Comparison of ENCODE assay signal across 8 cellular contexts in genomic region chr12:118120579-118121363, GRCh38. TPM values are rescaled to one million over a fixed set of nuclear protein-coding genes. Genes with fewer than 3 reads are reported as not detected.
DNase-seq lines count a peak whose midpoint lies in the region; ATAC-seq and TF ChIP-seq lines count a peak whose summit lies in the region.

No MANE protein-coding gene starts in this region.

- no peak for TF ChIP-seq POLR2A in sigmoid colon (IDR thresholded peaks at IDR 0.05)

- H3K9me3 Mint-ChIP-seq in CD8-positive, alpha-beta T cell = no peaks in the 10 kb centered on the region
- H3K9me3 Mint-ChIP-seq in T-helper 2 cell treated with Interferon-gamma antibody and Interleukin-4, amounts not matched to agents 5 μg/mL and 100 μg/mL, for 36 hours = no peaks in the 10 kb centered on the region

- no peaks in the 10 kb centered on the region for H3K36me3 ChIP-seq in CD8-positive, alpha-beta T cell (ENCODE audit: insufficient read depth, low read length)
- H3K36me3 ChIP-seq in sigmoid colon = no peaks in the 10 kb centered on the region

- peak; percentile 75 for TF ChIP-seq CTCF in CD8-positive, alpha-beta T cell (IDR thresholded peaks at IDR 0.05)
- TF ChIP-seq CTCF in astrocyte of the cerebellum (IDR thresholded peaks at IDR 0.05; ENCODE audit: low read depth, low read length, missing control alignments) = peak; percentile 54
- TF ChIP-seq CTCF in sigmoid colon (IDR thresholded peaks at IDR 0.05) = peak in 2 of 4 experiments; percentile 15 to 70

- H3K36me3 Mint-ChIP-seq in CD8-positive, alpha-beta T cell = peaks cover 1% of the 10 kb centered on the region
- H3K36me3 Mint-ChIP-seq in T-helper 2 cell treated with Interferon-gamma antibody and Interleukin-4, amounts not matched to agents 5 μg/mL and 100 μg/mL, for 36 hours (ENCODE audit: low read depth) = no peaks in the 10 kb centered on the region

- H3K27ac ChIP-seq in CD8-positive, alpha-beta T cell (ENCODE audit: low read depth, low read length) = no peak overlapping the region
- peak overlapping the region in 2 of 4 donors; percentile 19 to 38 for H3K27ac ChIP-seq in sigmoid colon

- no peak for TF ChIP-seq EP300 in sigmoid colon (IDR thresholded peaks at IDR 0.05)

- no peaks in the 10 kb centered on the region for H3K27me3 Mint-ChIP-seq in CD8-positive, alpha-beta T cell (ENCODE audit: low read depth)
- no peaks in the 10 kb centered on the region for H3K27me3 Mint-ChIP-seq in T-helper 2 cell treated with Interferon-gamma antibody and Interleukin-4, amounts not matched to agents 5 μg/mL and 100 μg/mL, for 36 hours (ENCODE audit: low read depth)

- H3K4me3 ChIP-seq in CD8-positive, alpha-beta T cell (ENCODE audit: low read depth, low read length) = no peak overlapping the region
- H3K4me3 ChIP-seq in astrocyte of the cerebellum (ENCODE audit: low read depth, low read length) (no peak overlapping the region), sigmoid colon (no peak overlapping the region)

- H3K9me3 ChIP-seq in CD8-positive, alpha-beta T cell (ENCODE audit: low read length) = no peaks in the 10 kb centered on the region
- no peaks in the 10 kb centered on the region for H3K9me3 ChIP-seq in sigmoid colon

- POLR2A ChIA-PET in CD8-positive, alpha-beta T cell (lab: Charles Lee) = interaction anchor here (1.1 to 2.1 kb wide), 3 partner anchors 15 to 256 kb away, joined by 3 to 6 read pairs (median 4); partner anchors contain the start of genes PEBP1 and SUDS3

- CTCF ChIA-PET in CD8-positive, alpha-beta T cell (lab: Charles Lee) = interaction anchor here (0.5 to 3.5 kb wide), 16 partner anchors 11 to 256 kb away, joined by 3 to 39 read pairs (median 3); partner anchors contain the start of genes PEBP1, SUDS3 and TAOK3

- intact Hi-C loops in CD8-positive, alpha-beta T cell (cut with DNase I, micrococcal nuclease) = loop anchor here (1.0 to 5.0 kb wide), 7 partner anchors 16 to 1427 kb away; partner anchors contain the start of genes PEBP1 (in 2 of the 2), SUDS3 (in 2 of the 2), RFC5 (in 1 of the 2) and WSB2 (in 1 of the 2)
- intact Hi-C loops in sigmoid colon (cut with DNase I) = loop anchor here (5.0 kb wide), 3 partner anchors 58 to 257 kb away; partner anchors contain the start of genes SUDS3 and WSB2

- peak overlapping the region; percentile 0 for H3K4me3 Mint-ChIP-seq in CD8-positive, alpha-beta T cell
- H3K4me3 Mint-ChIP-seq in T-helper 2 cell treated with Interferon-gamma antibody and Interleukin-4, amounts not matched to agents 5 μg/mL and 100 μg/mL, for 36 hours = no peak overlapping the region

- no peaks in the 10 kb centered on the region for H3K27me3 ChIP-seq in CD8-positive, alpha-beta T cell (ENCODE audit: insufficient read depth, low read length)
- H3K27me3 ChIP-seq in sigmoid colon = no peaks in the 10 kb centered on the region

- H3K4me1 Mint-ChIP-seq in CD8-positive, alpha-beta T cell (ENCODE audit: low read depth) = peaks cover 11% of the 10 kb centered on the region
- peaks cover 9% of the 10 kb centered on the region for H3K4me1 Mint-ChIP-seq in T-helper 2 cell treated with Interferon-gamma antibody and Interleukin-4, amounts not matched to agents 5 μg/mL and 100 μg/mL, for 36 hours (ENCODE audit: low read depth)

- H3K27ac Mint-ChIP-seq in CD8-positive, alpha-beta T cell = peak overlapping the region; percentile 47
- H3K27ac Mint-ChIP-seq in T-helper 2 cell treated with Interferon-gamma antibody and Interleukin-4, amounts not matched to agents 5 μg/mL and 100 μg/mL, for 36 hours = peak overlapping the region; percentile 46

- 15 to 25% methylated on average over 8 of the region's 8 CpGs for WGBS in sigmoid colon, 2 donors

- DNase-seq in CD8-positive, alpha-beta T cell = peak; percentile 25 to 74 (median 58)
- DNase-seq in NCI-H1092 (lab: John Stamatoyannopoulos, UW) (peak; percentile 23), astrocyte of the cerebellum (ENCODE audit: low read depth) (peak; percentile 39), hippocampal formation (lab: John Stamatoyannopoulos, UW) (peak; percentile 47 to 63), sigmoid colon (peak; percentile 84)
- DNase-seq in T-helper 2 cell treated with Interferon-gamma antibody and Interleukin-4, amounts not matched to agents 5 μg/mL and 100 μg/mL, for 36 hours (ENCODE audit: low spot score) = peak; percentile 26

- in situ Hi-C loops in astrocyte of the cerebellum (cut with HindIII; ENCODE audit: low sequenced_read_pairs) = no loop called here

- ATAC-seq in CD8-positive, alpha-beta T cell = peak; percentile 65
- ATAC-seq in GM21529 (IDR thresholded peaks at IDR 0.05; ENCODE audit: unreplicated experiment) = peak; percentile 83
- ATAC-seq in GM19328 (IDR thresholded peaks at IDR 0.05; ENCODE audit: unreplicated experiment) = no peak

- peaks cover 4% of the 10 kb centered on the region for H3K4me1 ChIP-seq in CD8-positive, alpha-beta T cell (ENCODE audit: insufficient read depth, low read length)
- peaks cover 0 to 8% (median 6%) of the 10 kb centered on the region in 4 donors for H3K4me1 ChIP-seq in sigmoid colon

RNA-seq across cellular contexts. Expression of gene PEBP1, which starts 15.2 kb away (rescaled TPM):
- 10 to 100 TPM; 91.2 to 91.6 TPM for total RNA-seq in CD8-positive, alpha-beta T cell
- total RNA-seq in sigmoid colon = 100 to 1,000 TPM; 202 to 339 (median 292) TPM
- 100 to 1,000 TPM; 215 to 358 (median 242) TPM for polyA plus RNA-seq in sigmoid colon

RNA-seq across cellular contexts. Expression of gene VSIG10, which starts 17.0 kb away (rescaled TPM):
- total RNA-seq in CD8-positive, alpha-beta T cell = 1 to 10 TPM; 1.0 to 2.3 TPM
- total RNA-seq in sigmoid colon = 10 to 100 TPM; 22.2 to 31.1 (median 23.5) TPM
- polyA plus RNA-seq in sigmoid colon = 10 to 100 TPM; 28.5 to 59.9 (median 34.2) TPM

RNA-seq across cellular contexts. Expression of gene WSB2, which starts 59.8 kb away (rescaled TPM):
- total RNA-seq in CD8-positive, alpha-beta T cell = 10 to 100 TPM; 16.4 to 19.5 TPM
- 10 to 100 TPM; 50.2 to 64.0 (median 55.6) TPM for total RNA-seq in sigmoid colon
- 100 to 1,000 TPM in 2 of 3 donors, 10 to 100 TPM in 1; 58.9 to 160 (median 105) TPM for polyA plus RNA-seq in sigmoid colon

Comparison
In these comparisons a context has a peak if more than half of its experiments do, and no peak if none do; other contexts are left out.
1. DNase-seq: peak in every context shown above with its lines; median percentile 84 in sigmoid colon; 58 in CD8-positive, alpha-beta T cell; 55 in hippocampal formation; 39 in astrocyte of the cerebellum; 26 in T-helper 2 cell treated with Interferon-gamma antibody and Interleukin-4, amounts not matched to agents 5 μg/mL and 100 μg/mL, for 36 hours; 23 in NCI-H1092.
2. RNA of gene VSIG10, which starts 17.0 kb away (total RNA-seq): 22.2 to 31.1 TPM in sigmoid colon; 1.0 to 2.3 TPM in CD8-positive, alpha-beta T cell; every median in the first group is over 4 times any median in the second.